14 cellular contexts compared by ENCODE assay signal in genomic region chr2:145323512-145323911, GRCh38.
A peak's percentile ranks its signal among the peaks of the same experiment; 100 is the strongest.
DNase-seq lines count a peak whose midpoint lies in the region; ATAC-seq and TF ChIP-seq lines count a peak whose summit lies in the region.
"Had no signal": no experiment of that assay in that cellular context is flagged by ENCODE, and none has a peak within 500 bp of the region (broad histone marks: within the 10 kb centered on the region; RNA-seq: fewer than 3 reads in every experiment).

No MANE protein-coding gene starts in this region.

- no peaks in the 10 kb centered on the region for H3F3A ChIP-seq in SK-N-SH (replicated peaks; ENCODE audit: insufficient read depth)

- POLR2A ChIA-PET in SK-N-SH (lab: Yijun Ruan, JAX) = no interaction called here

- H3K4me3 Mint-ChIP-seq in chondrocyte (ENCODE audit: unreplicated experiment) = no peak overlapping the region
- H3K4me3 Mint-ChIP-seq: CD4-positive, CD25-positive, alpha-beta regulatory T cell; neural crest cell had no signal

- H3K9ac ChIP-seq in SK-N-SH = no peak overlapping the region

- no peaks in the 10 kb centered on the region for H4K20me1 ChIP-seq in SK-N-SH (ENCODE audit: insufficient read depth)

- H3K79me2 ChIP-seq in SK-N-SH (ENCODE audit: insufficient read depth) = no peaks in the 10 kb centered on the region

- no peak for TF ChIP-seq RAD21 in SK-N-SH (IDR thresholded peaks at IDR 0.05; ENCODE audit: low read length)

- H3K27me3 ChIP-seq in SK-N-SH (ENCODE audit: insufficient read depth) (no peaks in the 10 kb centered on the region), Peyer's patch (no peaks in the 10 kb centered on the region)

- H3K9me3 ChIP-seq in SK-N-SH (no peaks in the 10 kb centered on the region), Peyer's patch (no peaks in the 10 kb centered on the region)

- ATAC-seq in GM19351 (IDR thresholded peaks at IDR 0.05; ENCODE audit: unreplicated experiment) = peak; percentile 42
- ATAC-seq in esophagus mucosa = peak; percentile 63

- H3K9me2 ChIP-seq in SK-N-SH = no peaks in the 10 kb centered on the region

- H3K36me3 ChIP-seq in SK-N-SH (replicated peaks in 1 of 2; ENCODE audit: control insufficient read depth in 1 of 2, insufficient read depth in 2 of 2, low read length in 1 of 2) (no peaks in the 10 kb centered on the region), Peyer's patch (no peaks in the 10 kb centered on the region)

- no peak overlapping the region for H3K4me2 ChIP-seq in SK-N-SH

- CTCF ChIA-PET in SK-N-SH (lab: Yijun Ruan, JAX) = interaction anchor here (1.3 kb wide), 1 partner anchor 13 kb away, joined by 4 read pairs; no protein-coding TSS in a partner anchor

- H3K27ac ChIP-seq in SK-N-SH (ENCODE audit: low read depth in 2 of 2, low read length in 1 of 2) = no peak overlapping the region
- H3K27ac ChIP-seq in Peyer's patch = no peak overlapping the region

- H3K4me3 ChIP-seq in SK-N-SH (ENCODE audit: low read depth in 2 of 2, low read length in 1 of 2) (no peak overlapping the region), Peyer's patch (no peak overlapping the region)

- no peak for TF ChIP-seq POLR2A in Peyer's patch (IDR thresholded peaks at IDR 0.05)

- H3K4me1 Mint-ChIP-seq in chondrocyte (ENCODE audit: low read depth) = no peaks in the 10 kb centered on the region
- H3K4me1 Mint-ChIP-seq: CD4-positive, CD25-positive, alpha-beta regulatory T cell; neural crest cell had no signal

- TF ChIP-seq CTCF in SK-N-SH (IDR thresholded peaks at IDR 0.05) (no peak), Peyer's patch (IDR thresholded peaks at IDR 0.05) (no peak), chondrocyte (IDR thresholded peaks at IDR 0.05) (no peak)

- H3K4me1 ChIP-seq in SK-N-SH (ENCODE audit: control insufficient read depth in 1 of 2, insufficient read depth in 2 of 2, low read depth in 1 of 2, low read length in 1 of 2) = 0 out of 4 replicates have a peak, but pooled peaks cover 0 to 3% of the 10 kb centered on the region in 2 experiments
- H3K4me1 ChIP-seq in Peyer's patch = no peaks in the 10 kb centered on the region

- no peaks in the 10 kb centered on the region for H3K27me3 Mint-ChIP-seq in chondrocyte (ENCODE audit: low read depth)
- H3K27me3 Mint-ChIP-seq: CD4-positive, CD25-positive, alpha-beta regulatory T cell had no signal

- peak in 1 of 2 experiments; percentile 69; a peak in 1 of 4 replicates for TF ChIP-seq EP300 in SK-N-SH (IDR thresholded peaks at IDR 0.05; ENCODE audit: borderline replicate concordance in 1 of 2, low read depth in 1 of 2, low read length in 1 of 2)

- no peaks in the 10 kb centered on the region for H3K36me3 Mint-ChIP-seq in chondrocyte (ENCODE audit: low read depth)
- H3K36me3 Mint-ChIP-seq: CD4-positive, CD25-positive, alpha-beta regulatory T cell had no signal

- no peak overlapping the region; the same call in 1 of the 2 replicates for H2AFZ ChIP-seq in SK-N-SH (ENCODE audit: low read depth)

- 54% methylated on average over 2 of the region's 2 CpGs for WGBS in SK-N-SH (ENCODE audit: low lambda C conversion rate)

- H3K27ac Mint-ChIP-seq in chondrocyte (ENCODE audit: unreplicated experiment) = no peak overlapping the region

- peak; percentile 35 for DNase-seq in A172 (ENCODE audit: low spot score)
- DNase-seq in SK-N-SH = no peak
- DNase-seq in Peyer's patch = no peak
- DNase-seq in chondrocyte (ENCODE audit: low spot score) = no peak
- DNase-seq in NCI-H2081 (lab: John Stamatoyannopoulos, UW) = no peak
- DNase-seq in nucleus accumbens (lab: John Stamatoyannopoulos, UW) = no peak
- DNase-seq: activated gamma-delta T cell treated with Interleukin-2 at 50 U/mL for 16 hours; effector CD4-positive, alpha-beta T cell; Karpas-422; NCI-H526 treated with DMSO at 0.1 percent for 48 hours had no signal

- no peaks in the 10 kb centered on the region for H3K9me3 Mint-ChIP-seq in chondrocyte (ENCODE audit: low read depth)
- H3K9me3 Mint-ChIP-seq: neural crest cell had no signal

TF ChIP-seq in SK-N-SH, 30 proteins besides CTCF, POLR2A, EP300 and RAD21:
- TF ChIP-seq RXRA (IDR thresholded peaks at IDR 0.05; ENCODE audit: borderline replicate concordance, low read depth) = 0 out of 2 replicates have a peak, but pooled peaks have one; percentile 21
- TF ChIP-seq FOXM1 (IDR thresholded peaks at IDR 0.05; ENCODE audit: low read depth) = no peak
- no peak for TF ChIP-seq RFX5 (IDR thresholded peaks at IDR 0.05; ENCODE audit: low read length)
- TF ChIP-seq NFIC (IDR thresholded peaks at IDR 0.05; ENCODE audit: borderline replicate concordance) = peak; percentile 42; the same call in 1 of the 2 replicates
- TF ChIP-seq JUND (IDR thresholded peaks at IDR 0.05) = peak; percentile 66
- TF ChIP-seq GATA2 (CRISPR knock-in tag; IDR thresholded peaks at IDR 0.05) = no peak
- no peak for TF ChIP-seq USF2 (IDR thresholded peaks at IDR 0.05; ENCODE audit: borderline replicate concordance, low read depth, low read length)
- TF ChIP-seq POLR2AphosphoS5 (IDR thresholded peaks at IDR 0.05; ENCODE audit: low read depth, low read length) = no peak
- no peak for TF ChIP-seq GABPA (IDR thresholded peaks at IDR 0.05; ENCODE audit: low read depth)
- 0 out of 2 replicates have a peak, but pooled peaks have one; percentile 24 for TF ChIP-seq TEAD4 (IDR thresholded peaks at IDR 0.05; ENCODE audit: borderline replicate concordance, insufficient read depth)
- TF ChIP-seq FOSL2 (IDR thresholded peaks at IDR 0.05; ENCODE audit: borderline replicate concordance, low read depth) = peak; percentile 53; the same call in 1 of the 2 replicates
- TF ChIP-seq PBX3 (IDR thresholded peaks at IDR 0.05) = peak; percentile 60
- TF ChIP-seq NRF1 (IDR thresholded peaks at IDR 0.05; ENCODE audit: low read depth, low read length) = no peak
- peak; percentile 82 for TF ChIP-seq TCF12 (IDR thresholded peaks at IDR 0.05)
